ENCODE assay signal across 2 cellular contexts in genomic region chr20:46194409-46194808, GRCh38.
TF ChIP-seq lines count a peak whose summit lies in the region.

No MANE protein-coding gene starts in this region.

TF ChIP-seq in HepG2, 621 proteins besides CTCF, POLR2A, EP300 and RAD21:
- TF ChIP-seq ELF1 (CRISPR knock-in tag; IDR thresholded peaks at IDR 0.05) = no peak
- peak; percentile 94 for TF ChIP-seq ZKSCAN1 (IDR thresholded peaks at IDR 0.05; ENCODE audit: low read length)
TF ChIP-seq in HepG2: peak in this region for 1.

TF ChIP-seq in K562, 482 proteins besides CTCF, POLR2A, EP300 and RAD21:
- no peak for TF ChIP-seq THAP12 (CRISPR knock-in tag; IDR thresholded peaks at IDR 0.05)
- TF ChIP-seq ZKSCAN1 (IDR thresholded peaks at IDR 0.05; ENCODE audit: low read depth, low read length) = peak; percentile 98
